Comparison of ENCODE assay signal across 19 cellular contexts in the genomic region with DNA sequence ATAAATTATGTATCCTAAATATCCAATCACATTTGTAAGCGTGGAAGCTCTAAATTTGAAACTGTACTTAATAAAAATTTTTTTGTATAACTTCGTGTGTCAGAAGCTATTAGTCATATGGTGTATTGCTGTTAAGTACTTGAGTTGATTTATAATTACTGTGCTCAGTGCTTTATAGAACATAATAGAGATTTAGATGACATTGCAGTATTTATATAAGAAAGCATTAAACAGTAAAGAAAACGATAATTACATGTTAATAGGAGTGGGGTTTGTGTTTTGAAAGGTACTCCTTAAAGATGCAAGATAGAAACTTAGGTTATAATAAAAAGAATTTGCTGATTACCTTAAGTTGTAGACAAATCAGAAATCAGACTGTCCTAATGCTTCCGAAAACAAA. TPM values are rescaled to one million over a fixed set of nuclear protein-coding genes. Genes with fewer than 3 reads are reported as not detected.
DNase-seq lines count a peak whose midpoint lies in the region; ATAC-seq, FAIRE-seq and TF ChIP-seq lines count a peak whose summit lies in the region.
"Had no signal": no experiment of that assay in that cellular context is flagged by ENCODE, and none has a peak within 500 bp of the region (broad histone marks: within the 10 kb centered on the region; RNA-seq: fewer than 3 reads in every experiment).

No MANE protein-coding gene starts in this region.

- intact Hi-C loops in HepG2 (cut with micrococcal nuclease; ENCODE audit: unreplicated experiment), result no loop called here
- intact Hi-C loops in right lobe of liver (cut with DNase I), result no loop called here
- intact Hi-C loops in IMR-90 (cut with micrococcal nuclease), result loop anchor here (5.0 kb wide), 1 partner anchor 56 kb away; no protein-coding TSS in a partner anchor
- intact Hi-C loops in K562 (cut with micrococcal nuclease), result no loop called here

- H2AK9ac ChIP-seq in IMR-90 (replicated peaks; ENCODE audit: low read depth, low read length, poor library complexity), result no peak overlapping the region

- no peak for ATAC-seq in HepG2
- ATAC-seq in right lobe of liver, result no peak
- no peak for ATAC-seq in IMR-90 (ENCODE audit: low read depth)
- no peak for ATAC-seq in K562
- ATAC-seq in HG03439 (IDR thresholded peaks at IDR 0.05; ENCODE audit: unreplicated experiment), result no peak

- no peak overlapping the region for H2BK15ac ChIP-seq in IMR-90 (ENCODE audit: low read depth, low read length)

- H2AK5ac ChIP-seq in IMR-90 (ENCODE audit: low read depth, low read length), result no peak overlapping the region

- H3K9me1 ChIP-seq in IMR-90 (ENCODE audit: insufficient read depth, low read length) (no peaks in the 10 kb centered on the region), K562 (ENCODE audit: control insufficient read depth, insufficient read depth, low read length) (no peaks in the 10 kb centered on the region)

- no peak for TF ChIP-seq RAD21 in HepG2 (CRISPR knock-in tag; IDR thresholded peaks at IDR 0.05)
- TF ChIP-seq RAD21 in IMR-90 (IDR thresholded peaks at IDR 0.05; ENCODE audit: low read length), result no peak
- TF ChIP-seq RAD21 in K562 (CRISPR knock-in tag; conservative IDR thresholded peaks at IDR 0.05 in 1 of 2, IDR thresholded peaks at IDR 0.05 in 1 of 2), result no peak

- peaks cover 28% of the 10 kb centered on the region for H3K4me1 ChIP-seq in HepG2 (ENCODE audit: insufficient read depth, low read length)
- H3K4me1 ChIP-seq in right lobe of liver, result peaks cover 0 to 11% (median 3%) of the 10 kb centered on the region in 4 donors
- peaks cover under 1% of the 10 kb centered on the region; the same call in 1 of the 2 replicates for H3K4me1 ChIP-seq in IMR-90 (ENCODE audit: control insufficient read depth, insufficient read depth, low read length)
- H3K4me1 ChIP-seq in K562 (replicated peaks in 1 of 2; ENCODE audit: control insufficient read depth in 2 of 2, insufficient read depth in 2 of 2, low read length in 2 of 2), result peaks cover 0 to 1% of the 10 kb centered on the region in 2 experiments; a peak in 1 of 5 replicates

- H3K14ac ChIP-seq in IMR-90 (replicated peaks; ENCODE audit: low read depth, low read length), result no peak overlapping the region

- H3K56ac ChIP-seq in IMR-90 (ENCODE audit: extremely low read depth, insufficient read depth, low read length), result no peak overlapping the region

- H2BK5ac ChIP-seq in IMR-90 (ENCODE audit: low read depth, low read length, poor library complexity, severe bottlenecking), result no peak overlapping the region

- POLR2A ChIA-PET in HepG2 (lab: Yijun Ruan, JAX) (no interaction called here), IMR-90 (lab: Charles Lee; ENCODE audit: unreplicated experiment) (no interaction called here), K562 (lab: Yijun Ruan, JAX) (interaction anchor here (0.7 to 4.2 kb wide), 4 partner anchors 9 to 17 kb away, joined by 3 to 15 read pairs (median 4); partner anchors contain the start of gene DEPDC7)

- no peak for DNase-seq in HepG2 (ENCODE audit: low spot score)
- DNase-seq in right lobe of liver, result no peak
- no peak for DNase-seq in IMR-90
- no peak for DNase-seq in K562 (ENCODE audit: extremely low read depth in 1 of 4, low spot score in 3 of 4)
- no peak for DNase-seq in iPS-NIHi7 (ENCODE audit: extremely low spot score)
- no peak for DNase-seq in LoVo (ENCODE audit: low spot score)
- DNase-seq: 8988T; C1 segment of cervical spinal cord; Calu3; CD4-positive, alpha-beta memory T cell; COR-L47; DMS53; DMS79 treated with DMSO at 0.1 percent for 48 hours; GM23248; H7; HCEC 1CT had no signal

- TF ChIP-seq POLR2A in HepG2 (IDR thresholded peaks at IDR 0.05; ENCODE audit: insufficient read depth in 1 of 2, low read depth in 2 of 2, low read length in 2 of 2) (no peak), right lobe of liver (IDR thresholded peaks at IDR 0.05) (no peak), IMR-90 (IDR thresholded peaks at IDR 0.05; ENCODE audit: low read depth, low read length) (no peak), K562 (conservative IDR thresholded peaks at IDR 0.05) (no peak)

- H3K79me1 ChIP-seq in IMR-90 (ENCODE audit: low read depth in 1 of 2, low read length in 2 of 2), result peaks cover 0 to 1% of the 10 kb centered on the region in 2 experiments; a peak in 1 of 4 replicates

- H3K9me3 ChIP-seq in HepG2 (ENCODE audit: low read length), result no peaks in the 10 kb centered on the region
- no peaks in the 10 kb centered on the region for H3K9me3 ChIP-seq in right lobe of liver
- no peaks in the 10 kb centered on the region for H3K9me3 ChIP-seq in IMR-90 (ENCODE audit: control insufficient read depth, insufficient read depth, low read length)
- H3K9me3 ChIP-seq in K562 (replicated peaks; ENCODE audit: control insufficient read depth, insufficient read depth, low read depth, low read length), result 0 out of 2 replicates have a peak, but pooled peaks cover under 1% of the 10 kb centered on the region

- FAIRE-seq in HepG2 (lab: Jason Lieb, UNC) (no peak), K562 (lab: Jason Lieb, UNC) (no peak)
- FAIRE-seq: GM19239, H1 had no signal

- TF ChIP-seq CTCF in HepG2 (CRISPR knock-in tag; IDR thresholded peaks at IDR 0.05), result no peak
- TF ChIP-seq CTCF in right lobe of liver (IDR thresholded peaks at IDR 0.05), result no peak
- TF ChIP-seq CTCF in IMR-90 (conservative IDR thresholded peaks at IDR 0.05; ENCODE audit: low read depth, low read length), result no peak
- TF ChIP-seq CTCF in K562 (IDR thresholded peaks at IDR 0.05 in 2 of 3, conservative IDR thresholded peaks at IDR 0.05 in 1 of 3; ENCODE audit: insufficient read depth in 2 of 3, low read depth in 1 of 3, low read length in 3 of 3), result no peak

- BruUV-seq in HepG2 (replicated peaks; lab: Mats Ljungman, UMichigan) (no TSS peak), IMR-90 (replicated peaks; lab: Mats Ljungman, UMichigan) (no TSS peak), K562 (replicated peaks; lab: Mats Ljungman, UMichigan) (no TSS peak)

- H2AFZ ChIP-seq in HepG2 (ENCODE audit: low read length) (no peak overlapping the region), IMR-90 (replicated peaks; ENCODE audit: low read length, poor library complexity) (no peak overlapping the region), K562 (ENCODE audit: low read depth, low read length) (no peak overlapping the region)
- H2AFZ ChIP-seq: GM23248 had no signal

- H3K4me2 ChIP-seq in HepG2 (ENCODE audit: low read depth, low read length), result no peak overlapping the region
- H3K4me2 ChIP-seq in IMR-90 (ENCODE audit: low read depth, low read length), result no peak overlapping the region
- H3K4me2 ChIP-seq in K562 (ENCODE audit: insufficient read depth, low read length), result no peak overlapping the region

- no peaks in the 10 kb centered on the region for H3K79me2 ChIP-seq in HepG2 (ENCODE audit: insufficient read depth, low read length)
- H3K79me2 ChIP-seq in K562 (ENCODE audit: control insufficient read depth, insufficient read depth, low read length), result no peaks in the 10 kb centered on the region

- H3K27ac ChIP-seq in HepG2 (ENCODE audit: extremely low read length, insufficient read depth, low read length), result no peak overlapping the region
- no peak overlapping the region for H3K27ac ChIP-seq in right lobe of liver
- no peak overlapping the region for H3K27ac ChIP-seq in IMR-90 (ENCODE audit: insufficient read depth, low read length)
- no peak overlapping the region for H3K27ac ChIP-seq in K562 (ENCODE audit: extremely low read depth, low read depth, low read length)
- H3K27ac ChIP-seq: GM23248 had no signal

- H2BK120ac ChIP-seq in IMR-90 (ENCODE audit: low read depth, low read length), result no peak overlapping the region

- no peak overlapping the region for H3K4ac ChIP-seq in IMR-90 (ENCODE audit: low read depth, low read length)

- H4K20me1 ChIP-seq in HepG2 (ENCODE audit: insufficient read depth, low read length), result no peaks in the 10 kb centered on the region
- peaks cover 2% of the 10 kb centered on the region; the same call in 1 of the 2 replicates for H4K20me1 ChIP-seq in IMR-90 (ENCODE audit: insufficient read depth, low read length)
- H4K20me1 ChIP-seq in K562 (replicated peaks; ENCODE audit: control insufficient read depth, insufficient read depth, low read length), result no peaks in the 10 kb centered on the region

- H4K91ac ChIP-seq in IMR-90 (ENCODE audit: insufficient read depth, low read depth, low read length), result no peak overlapping the region

- no peak overlapping the region for H4K5ac ChIP-seq in IMR-90 (ENCODE audit: low read depth, low read length)

- H3K18ac ChIP-seq in IMR-90 (ENCODE audit: low read depth, low read length), result no peak overlapping the region

- in situ Hi-C loops in HepG2 (cut with HindIII; ENCODE audit: extremely low pct_ligation_motif_present, low pct_unique_long_range_greater_than_20kb) (no loop called here), IMR-90 (cut with MboI; ENCODE audit: low sequenced_read_pairs) (no loop called here), K562 (cut with MboI) (no loop called here)

- CTCF ChIA-PET in HepG2 (lab: Yijun Ruan, JAX; ENCODE audit: low intra/inter-chr PET ratio, low total read pairs), result no interaction called here
- CTCF ChIA-PET in IMR-90 (lab: Yijun Ruan, JAX), result no interaction called here
- CTCF ChIA-PET in K562 (lab: Yijun Ruan, JAX; ENCODE audit: low intra/inter-chr PET ratio), result no interaction called here

- H3K9ac ChIP-seq in HepG2 (ENCODE audit: insufficient read depth, low read depth, low read length) (no peak overlapping the region), IMR-90 (ENCODE audit: low read depth, low read length) (no peak overlapping the region), K562 (ENCODE audit: insufficient read depth in 1 of 2, low read depth in 2 of 2, low read length in 2 of 2) (no peak overlapping the region)
- H3K9ac ChIP-seq: GM23248 had no signal

- H3K4me3 ChIP-seq in HepG2 (replicated peaks in 1 of 3; ENCODE audit: insufficient read depth in 1 of 3, low read depth in 2 of 3, low read length in 3 of 3) (no peak overlapping the region), right lobe of liver (no peak overlapping the region), IMR-90 (ENCODE audit: insufficient read depth, low read depth, low read length) (no peak overlapping the region), K562 (no peak overlapping the region)
- H3K4me3 ChIP-seq: GM23248 had no signal

- H3K27me3 ChIP-seq in HepG2 (ENCODE audit: control insufficient read depth in 1 of 2, insufficient read depth in 2 of 2, low read length in 2 of 2), result no peaks in the 10 kb centered on the region; a peak in 1 of 5 replicates
- no peaks in the 10 kb centered on the region for H3K27me3 ChIP-seq in right lobe of liver
- H3K27me3 ChIP-seq in IMR-90 (ENCODE audit: control insufficient read depth, insufficient read depth, low read length), result no peaks in the 10 kb centered on the region
- no peaks in the 10 kb centered on the region for H3K27me3 ChIP-seq in K562 (ENCODE audit: control insufficient read depth in 2 of 2, insufficient read depth in 2 of 2, low read length in 2 of 2)

- dilution Hi-C loops in IMR-90 (cut with HindIII; ENCODE audit: low sequenced_read_pairs, unreplicated experiment), result no loop called here

- WGBS in HepG2 (ENCODE audit: low lambda C conversion rate), result 69% methylated on average over 4 of the region's 4 CpGs
- 73% methylated on average over 4 of the region's 4 CpGs for WGBS in right lobe of liver (ENCODE audit: insufficient coverage, low coverage, low lambda C conversion rate, missing lambda C conversion rate)
- no CpG with 5 or more reads among the region's 4 CpGs for WGBS in IMR-90 (ENCODE audit: extremely low coverage in 2 of 2, insufficient read length in 1 of 2), 2 experiments
- WGBS in K562 (ENCODE audit: insufficient coverage, low coverage, missing lambda C conversion rate), result 44% methylated on average over 4 of the region's 4 CpGs

- H3K23ac ChIP-seq in IMR-90 (ENCODE audit: low read depth, low read length), result no peak overlapping the region

- H3K36me3 ChIP-seq in HepG2 (replicated peaks in 1 of 2; ENCODE audit: control insufficient read depth in 1 of 2, insufficient read depth in 2 of 2, low read length in 2 of 2), result peaks cover 1 to 24% of the 10 kb centered on the region in 2 experiments; a peak in 4 of 5 replicates
- peaks cover 0 to 34% (median 11%) of the 10 kb centered on the region in 4 donors for H3K36me3 ChIP-seq in right lobe of liver
- H3K36me3 ChIP-seq in IMR-90 (ENCODE audit: control insufficient read depth, insufficient read depth, low read length), result no peaks in the 10 kb centered on the region
- peaks cover 12% of the 10 kb centered on the region; the same call in 2 of the 3 replicates for H3K36me3 ChIP-seq in K562 (ENCODE audit: control insufficient read depth, insufficient read depth, low read length)

- no peak overlapping the region for H4K8ac ChIP-seq in IMR-90 (ENCODE audit: low read depth in 2 of 2, low read length in 2 of 2)

- TF ChIP-seq EP300 in HepG2 (IDR thresholded peaks at IDR 0.05; ENCODE audit: low read depth in 2 of 2, low read length in 2 of 2) (no peak), HepG2 (CRISPR knock-in tag; IDR thresholded peaks at IDR 0.05; ENCODE audit: borderline replicate concordance) (no peak), K562 (IDR thresholded peaks at IDR 0.05; ENCODE audit: low read length) (no peak)

- no peak overlapping the region for H2BK20ac ChIP-seq in IMR-90 (ENCODE audit: low read depth, low read length)

RNA-seq across cellular contexts. Expression of gene TCP11L1, which starts 5.9 kb away (rescaled TPM):
- total RNA-seq in HepG2 (2016; rRNA removed; fragmentation: Illumina TruSeq; extraction: Trizol) (10.1 and 14.0 TPM in 2 replicates), right lobe of liver (10 to 100 TPM in 2 of 6 experiments, 1 to 10 TPM in 4; 3.3 to 13.6 (median 6.6) TPM), IMR-90 (2012; rRNA removed) (17.4 and 23.1 TPM in 2 replicates), K562 (2014; rRNA removed) (5.8 and 15.3 TPM in 2 replicates), K562 (2014; rRNA removed; fragmentation: Illumina TruSeq; extraction: Trizol) (6.2 and 6.4 TPM in 2 replicates), K562 (2015; rRNA removed; fragmentation: Illumina TruSeq; extraction: Trizol) (4.5 and 4.7 TPM in 2 replicates), K562 (2021) (8.1 and 8.9 TPM in 2 replicates)
- 3.9 and 4.2 TPM in 2 replicates for total RNA-seq in HepG2 (2016; cell fraction: cytosol; rRNA removed; fragmentation: Illumina TruSeq; extraction: Trizol; ENCODE audit: low read depth)
- total RNA-seq in HepG2 (2016; cell fraction: insoluble cytoplasmic fraction; rRNA removed; fragmentation: Illumina TruSeq; extraction: Trizol), result 10.1 and 10.9 TPM in 2 replicates
- total RNA-seq in HepG2 (2016; cell fraction: membrane; rRNA removed; fragmentation: Illumina TruSeq; extraction: Trizol), result 9.8 and 11.8 TPM in 2 replicates
- 9.6 and 12.5 TPM in 2 replicates for total RNA-seq in HepG2 (2016; cell fraction: nucleus; rRNA removed; fragmentation: Illumina TruSeq; extraction: Trizol)
- polyA plus RNA-seq in HepG2 (2011; rRNA removed) (7.4 and 7.9 TPM in 2 replicates), IMR-90 (2012; rRNA removed) (13.7 and 13.9 TPM in 2 replicates), K562 (2011; rRNA removed) (5.8 and 6.1 TPM in 2 replicates), K562 (2014; fragmentation: Illumina TruSeq; extraction: Trizol) (4.5 and 5.4 TPM in 2 replicates), K562 (2014; fragmentation: Nextera tagmentation; extraction: Ambion mirVana) (1 to 10 TPM; 1.6 TPM), K562 (2014; rRNA removed) (4.1 and 4.3 TPM in 2 replicates)
- polyA plus RNA-seq in HepG2 (2011; cell fraction: cytosol; rRNA removed), result 5.8 and 6.9 TPM in 2 replicates
- polyA plus RNA-seq in HepG2 (2011; cell fraction: nucleus; rRNA removed), result 6.0 and 7.4 TPM in 2 replicates
- polyA plus RNA-seq in HepG2 (2012), result 5.4 and 5.9 TPM in 2 replicates
- polyA plus RNA-seq in HepG2 (2016; cell fraction: cytosol; fragmentation: Illumina TruSeq; extraction: Trizol; ENCODE audit: low read depth), result 4.6 and 4.7 TPM in 2 replicates
- 7.4 and 9.0 TPM in 2 replicates for polyA plus RNA-seq in HepG2 (2016; cell fraction: insoluble cytoplasmic fraction; fragmentation: Illumina TruSeq; extraction: Trizol; ENCODE audit: low read depth)
- 7.2 and 7.3 TPM in 2 replicates for polyA plus RNA-seq in HepG2 (2016; cell fraction: membrane; fragmentation: Illumina TruSeq; extraction: Trizol; ENCODE audit: low read depth)
- 6.7 and 7.9 TPM in 2 replicates for polyA plus RNA-seq in HepG2 (2016; cell fraction: nucleus; fragmentation: Illumina TruSeq; extraction: Trizol; ENCODE audit: insufficient read depth, low read depth)
- polyA minus RNA-seq in HepG2 (2011; rRNA and poly(A)+ RNA removed; ENCODE audit: low replicate concordance), result 35.7 and 40.8 TPM in 2 replicates
- 11.7 and 13.2 TPM in 2 replicates for polyA minus RNA-seq in HepG2 (2011; cell fraction: cytosol; rRNA and poly(A)+ RNA removed)
- 18.0 and 24.1 TPM in 2 replicates for polyA minus RNA-seq in HepG2 (2011; cell fraction: nucleus; rRNA and poly(A)+ RNA removed)
- 8.7 and 8.9 TPM in 2 replicates for polyA plus RNA-seq in IMR-90 (2012; cell fraction: cytosol; rRNA removed)
- polyA plus RNA-seq in IMR-90 (2012; cell fraction: nucleus; rRNA removed; ENCODE audit: low replicate concordance), result 9.7 and 14.1 TPM in 2 replicates
- total RNA-seq in K562 (2011; cell fraction: chromatin; rRNA removed; ENCODE audit: low replicate concordance), result 15.7 and 21.6 TPM in 2 replicates
- 8.2 and 9.9 TPM in 2 replicates for total RNA-seq in K562 (2011; cell fraction: nucleolus; rRNA removed)
- total RNA-seq in K562 (2011; cell fraction: nucleoplasm; rRNA removed), result 15.8 and 19.5 TPM in 2 replicates
- 4.6 and 6.3 TPM in 2 replicates for polyA plus RNA-seq in K562 (2011; cell fraction: cytosol; rRNA removed)
- 4.9 and 5.8 TPM in 2 replicates for polyA plus RNA-seq in K562 (2011; cell fraction: nucleus; rRNA removed)
- polyA plus RNA-seq in K562 (2012), result 2.4 and 3.6 TPM in 2 replicates
- 17.5 and 18.7 TPM in 2 replicates for polyA minus RNA-seq in K562 (2011; rRNA and poly(A)+ RNA removed)
- polyA minus RNA-seq in K562 (2011; cell fraction: cytosol; rRNA and poly(A)+ RNA removed), result 8.2 and 9.4 TPM in 2 replicates
- polyA minus RNA-seq in K562 (2011; cell fraction: nucleus; rRNA and poly(A)+ RNA removed), result 5.0 and 10.7 TPM in 2 replicates

RNA-seq across cellular contexts. Expression of gene DEPDC7, which starts 17.8 kb away (rescaled TPM):
- total RNA-seq in HepG2 (2016; rRNA removed; fragmentation: Illumina TruSeq; extraction: Trizol), result 33.3 and 37.9 TPM in 2 replicates
- 6.7 and 7.4 TPM in 2 replicates for total RNA-seq in HepG2 (2016; cell fraction: cytosol; rRNA removed; fragmentation: Illumina TruSeq; extraction: Trizol; ENCODE audit: low read depth)
- total RNA-seq in HepG2 (2016; cell fraction: insoluble cytoplasmic fraction; rRNA removed; fragmentation: Illumina TruSeq; extraction: Trizol), result 33.6 and 35.3 TPM in 2 replicates
- total RNA-seq in HepG2 (2016; cell fraction: membrane; rRNA removed; fragmentation: Illumina TruSeq; extraction: Trizol), result 10.5 and 12.8 TPM in 2 replicates
- total RNA-seq in HepG2 (2016; cell fraction: nucleus; rRNA removed; fragmentation: Illumina TruSeq; extraction: Trizol), result 39.8 and 45.9 TPM in 2 replicates
- polyA plus RNA-seq in HepG2 (2011; rRNA removed), result 14.7 and 17.3 TPM in 2 replicates
- polyA plus RNA-seq in HepG2 (2011; cell fraction: cytosol; rRNA removed), result 4.5 and 6.0 TPM in 2 replicates
- 18.6 and 23.7 TPM in 2 replicates for polyA plus RNA-seq in HepG2 (2011; cell fraction: nucleus; rRNA removed)
- 13.0 and 13.5 TPM in 2 replicates for polyA plus RNA-seq in HepG2 (2012)
- polyA plus RNA-seq in HepG2 (2016; cell fraction: cytosol; fragmentation: Illumina TruSeq; extraction: Trizol; ENCODE audit: low read depth), result 3.7 and 4.9 TPM in 2 replicates
- polyA plus RNA-seq in HepG2 (2016; cell fraction: insoluble cytoplasmic fraction; fragmentation: Illumina TruSeq; extraction: Trizol; ENCODE audit: low read depth), result 37.0 and 38.7 TPM in 2 replicates
- 4.7 and 6.8 TPM in 2 replicates for polyA plus RNA-seq in HepG2 (2016; cell fraction: membrane; fragmentation: Illumina TruSeq; extraction: Trizol; ENCODE audit: low read depth)
- 77.3 and 77.9 TPM in 2 replicates for polyA plus RNA-seq in HepG2 (2016; cell fraction: nucleus; fragmentation: Illumina TruSeq; extraction: Trizol; ENCODE audit: insufficient read depth, low read depth)
- polyA minus RNA-seq in HepG2 (2011; rRNA and poly(A)+ RNA removed; ENCODE audit: low replicate concordance), result 4.2 and 10.8 TPM in 2 replicates
- 4.7 and 5.1 TPM in 2 replicates for polyA minus RNA-seq in HepG2 (2011; cell fraction: cytosol; rRNA and poly(A)+ RNA removed)
- 26.5 and 37.2 TPM in 2 replicates for polyA minus RNA-seq in HepG2 (2011; cell fraction: nucleus; rRNA and poly(A)+ RNA removed)
- 10 to 100 TPM; 18.4 to 39.3 (median 30.8) TPM for total RNA-seq in right lobe of liver
- 9.7 TPM in 2 replicates for total RNA-seq in IMR-90 (2012; rRNA removed)
- 5.9 and 7.4 TPM in 2 replicates for polyA plus RNA-seq in IMR-90 (2012; rRNA removed)
- polyA plus RNA-seq in IMR-90 (2012; cell fraction: cytosol; rRNA removed), result 1.2 and 1.6 TPM in 2 replicates
- 2.8 and 14.1 TPM in 2 replicates for polyA plus RNA-seq in IMR-90 (2012; cell fraction: nucleus; rRNA removed; ENCODE audit: low replicate concordance)
- total RNA-seq in K562 (2011; cell fraction: chromatin; rRNA removed; ENCODE audit: low replicate concordance), result 16.3 and 28.3 TPM in 2 replicates
- total RNA-seq in K562 (2011; cell fraction: nucleolus; rRNA removed), result 7.8 and 9.7 TPM in 2 replicates
- total RNA-seq in K562 (2011; cell fraction: nucleoplasm; rRNA removed), result 16.7 and 18.7 TPM in 2 replicates
- total RNA-seq in K562 (2014; rRNA removed), result 8.4 and 10.3 TPM in 2 replicates
- 13.8 and 13.9 TPM in 2 replicates for total RNA-seq in K562 (2014; rRNA removed; fragmentation: Illumina TruSeq; extraction: Trizol)
- 13.8 and 15.5 TPM in 2 replicates for total RNA-seq in K562 (2015; rRNA removed; fragmentation: Illumina TruSeq; extraction: Trizol)
- total RNA-seq in K562 (2021), result 9.4 and 9.5 TPM in 2 replicates
- polyA plus RNA-seq in K562 (2011; rRNA removed), result 14.5 and 19.9 TPM in 2 replicates
- 3.4 and 6.0 TPM in 2 replicates for polyA plus RNA-seq in K562 (2011; cell fraction: cytosol; rRNA removed)
- polyA plus RNA-seq in K562 (2011; cell fraction: nucleus; rRNA removed), result 12.6 and 16.7 TPM in 2 replicates
- polyA plus RNA-seq in K562 (2012), result 5.3 and 7.0 TPM in 2 replicates
- polyA plus RNA-seq in K562 (2014; fragmentation: Illumina TruSeq; extraction: Trizol), result 12.7 and 15.7 TPM in 2 replicates
- polyA plus RNA-seq in K562 (2014; fragmentation: Nextera tagmentation; extraction: Ambion mirVana), result 1 to 10 TPM; 5.4 to 8.1 TPM
- 12.0 and 13.8 TPM in 2 replicates for polyA plus RNA-seq in K562 (2014; rRNA removed)
- polyA minus RNA-seq in K562 (2011; rRNA and poly(A)+ RNA removed), result 13.2 and 14.0 TPM in 2 replicates
- polyA minus RNA-seq in K562 (2011; cell fraction: cytosol; rRNA and poly(A)+ RNA removed), result 4.3 and 5.2 TPM in 2 replicates
- 11.3 and 13.6 TPM in 2 replicates for polyA minus RNA-seq in K562 (2011; cell fraction: nucleus; rRNA and poly(A)+ RNA removed)

Comparison
In these comparisons a context has a peak if more than half of its experiments do, and no peak if none do; other contexts are left out.
1. Of the 241 proteins assayed by ChIP-seq in both HepG2 and K562: peak only in HepG2: MAFK; only in K562: MAFG; in both: MAFF; in neither: 238.